Comparison of ENCODE assay signal across 23 cellular contexts in the genomic region with DNA sequence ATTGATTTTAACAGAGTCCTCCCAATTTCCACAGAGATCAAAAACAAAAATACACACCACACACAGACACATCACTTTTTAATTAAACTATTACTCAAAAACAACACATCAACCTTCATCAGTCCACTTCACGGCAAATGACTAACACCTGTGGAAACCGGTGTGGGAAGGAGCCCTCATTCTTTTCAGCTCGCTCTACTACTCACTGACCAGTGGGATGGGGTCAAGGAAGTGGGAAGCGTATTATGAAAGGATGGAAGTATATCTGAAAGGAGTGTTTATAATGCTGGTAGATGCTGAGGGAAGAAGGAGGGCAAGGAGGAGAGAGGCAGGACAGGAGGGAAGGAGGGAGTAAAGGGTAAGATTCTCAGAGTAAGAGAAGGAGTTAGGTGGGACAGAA.
DNase-seq lines count a peak whose midpoint lies in the region; ATAC-seq and TF ChIP-seq lines count a peak whose summit lies in the region.
"Had no signal": no experiment of that assay in that cellular context is flagged by ENCODE, and none has a peak within 500 bp of the region (broad histone marks: within the 10 kb centered on the region; RNA-seq: fewer than 3 reads in every experiment).

No MANE protein-coding gene starts in this region.

- no peak overlapping the region for H3K14ac ChIP-seq in trophoblast cell (ENCODE audit: low read length)

- H3K9me3 ChIP-seq in Karpas-422 (ENCODE audit: low read length) (no peaks in the 10 kb centered on the region), trophoblast cell (ENCODE audit: insufficient read depth, low read depth, low read length) (no peaks in the 10 kb centered on the region)
- H3K9me3 ChIP-seq: BLaER1, stomach, upper lobe of left lung had no signal

- H2AFZ ChIP-seq in ACC112 (ENCODE audit: low read length, unreplicated experiment) (no peak overlapping the region), Karpas-422 (ENCODE audit: low read length) (no peak overlapping the region), trophoblast cell (ENCODE audit: insufficient read depth, low read length, poor library complexity) (no peak overlapping the region)
- H2AFZ ChIP-seq: GM23338 had no signal

- ATAC-seq in SK-N-SH treated with all-trans-retinoic acid at 6 μM for 48 hours, result no peak
- ATAC-seq: GM23338, left lobe of liver, T-helper 17 cell had no signal

- TF ChIP-seq CTCF in coronary artery (IDR thresholded peaks at IDR 0.05), result no peak

- no peak overlapping the region for H4K12ac ChIP-seq in trophoblast cell (ENCODE audit: low read depth, low read length)

- 100% methylated on average over 2 of the region's 4 CpGs for WGBS in trophoblast cell (ENCODE audit: extremely low coverage, insufficient coverage, insufficient read length)

- H3K9ac ChIP-seq in Karpas-422 (ENCODE audit: low read length), result no peak overlapping the region
- H3K9ac ChIP-seq in trophoblast cell (ENCODE audit: low read length), result no peak overlapping the region
- H3K9ac ChIP-seq: BLaER1 had no signal

- H2BK120ac ChIP-seq in trophoblast cell (ENCODE audit: insufficient read depth, low read length, poor library complexity), result peak overlapping the region; percentile 0

- H3K4me1 ChIP-seq in ACC112 (ENCODE audit: control insufficient read depth, insufficient read depth, low read length, unreplicated experiment) (peaks cover 86% of the 10 kb centered on the region), Karpas-422 (ENCODE audit: low read length) (peaks cover 18% of the 10 kb centered on the region), trophoblast cell (ENCODE audit: control insufficient read depth in 1 of 2, insufficient read depth in 2 of 2, low read length in 2 of 2) (peaks cover 2 to 4% of the 10 kb centered on the region in 2 experiments)

- no peak overlapping the region for H2BK5ac ChIP-seq in trophoblast cell (ENCODE audit: low read depth, low read length, poor library complexity)

- peak; percentile 26 for DNase-seq in Karpas-422
- no peak for DNase-seq in coronary artery (ENCODE audit: low spot score)
- no peak for DNase-seq in trophoblast cell
- no peak for DNase-seq in inferior parietal cortex (ENCODE audit: extremely low spot score)
- no peak for DNase-seq in NCI-H1417 (lab: John Stamatoyannopoulos, UW)
- DNase-seq in occipital lobe (lab: John Stamatoyannopoulos, UW), result no peak
- DNase-seq: activated CD4-positive, alpha-beta T cell treated with anti-CD3 and anti-CD28 coated beads, Interleukin-2, amount 50 U/mL, for 4 hours; activated CD8-positive, alpha-beta memory T cell treated with anti-CD3 and anti-CD28 coated beads, Interleukin-2, amount 50 U/mL, for 48 hours; activated naive CD8-positive, alpha-beta T cell treated with anti-CD3 and anti-CD28 coated beads, Interleukin-2, amount 10 ng/mL, durations not matched to agents 7 days and 5 days; COR-L47; head of caudate nucleus; NCI-H1417 treated with DMSO at 0.1 percent for 48 hours; NCI-H524 treated with DMSO at 0.1 percent for 48 hours; stimulated activated CD4-positive, alpha-beta T cell treated with anti-CD3 and anti-CD28 coated beads, Interleukin-4, amount 100 ng/mL, for 24 hours; stomach; T-helper 17 cell; upper lobe of left lung; WERI-Rb-1 had no signal

- no peak overlapping the region for H3K18ac ChIP-seq in trophoblast cell (ENCODE audit: low read length)

- no peak overlapping the region for H3K4ac ChIP-seq in trophoblast cell (ENCODE audit: low read depth, low read length)

- peaks cover 16% of the 10 kb centered on the region for H3K79me2 ChIP-seq in ACC112 (ENCODE audit: control insufficient read depth, insufficient read depth, low read length, unreplicated experiment)
- H3K79me2 ChIP-seq in Karpas-422 (ENCODE audit: low read length), result no peaks in the 10 kb centered on the region
- H3K79me2 ChIP-seq in trophoblast cell (ENCODE audit: control insufficient read depth, insufficient read depth, low read length, poor library complexity), result no peaks in the 10 kb centered on the region

- H3K4me2 ChIP-seq in Karpas-422 (ENCODE audit: low read depth, low read length, poor library complexity, severe bottlenecking) (no peak overlapping the region), trophoblast cell (ENCODE audit: low read length) (no peak overlapping the region)
- H3K4me2 ChIP-seq: BLaER1, GM23338 had no signal

- H2BK12ac ChIP-seq in trophoblast cell (ENCODE audit: low read length), result no peak overlapping the region

- H2AK5ac ChIP-seq in trophoblast cell (ENCODE audit: low read length), result no peak overlapping the region

- H3K79me1 ChIP-seq in trophoblast cell (ENCODE audit: low read length), result peaks cover 4% of the 10 kb centered on the region

- H3K4me3 ChIP-seq in ACC112 (ENCODE audit: low read depth, low read length) (peak overlapping the region; percentile 8; the same call in 1 of the 2 replicates), Karpas-422 (ENCODE audit: low read length) (no peak overlapping the region), coronary artery (no peak overlapping the region), trophoblast cell (ENCODE audit: low read depth, low read length) (no peak overlapping the region)
- H3K4me3 ChIP-seq: BLaER1, GM23338, stomach, upper lobe of left lung had no signal

- H4K8ac ChIP-seq in trophoblast cell (ENCODE audit: low read depth, low read length), result no peak overlapping the region

- no peaks in the 10 kb centered on the region for H4K20me1 ChIP-seq in Karpas-422 (ENCODE audit: insufficient read depth, low read depth, low read length)
- H4K20me1 ChIP-seq: BLaER1 had no signal

- no peaks in the 10 kb centered on the region for H3K9me2 ChIP-seq in Karpas-422 (replicated peaks; ENCODE audit: insufficient read depth, low read length)

- H3K27ac ChIP-seq in ACC112 (ENCODE audit: low read depth, low read length), result peak overlapping the region; percentile 100
- no peak overlapping the region for H3K27ac ChIP-seq in Karpas-422 (ENCODE audit: low read length)
- peak overlapping the region; percentile 17 to 60 for H3K27ac ChIP-seq in coronary artery
- no peak overlapping the region for H3K27ac ChIP-seq in trophoblast cell (ENCODE audit: low read depth, low read length)
- H3K27ac ChIP-seq: BLaER1, upper lobe of left lung, WERI-Rb-1 had no signal

- no peaks in the 10 kb centered on the region for H3K27me3 ChIP-seq in ACC112 (ENCODE audit: insufficient read depth, low read length)
- no peaks in the 10 kb centered on the region for H3K27me3 ChIP-seq in Karpas-422 (ENCODE audit: low read length)
- no peaks in the 10 kb centered on the region for H3K27me3 ChIP-seq in trophoblast cell (ENCODE audit: insufficient read depth, low read length)
- H3K27me3 ChIP-seq: BLaER1, stomach, upper lobe of left lung had no signal

- H3K36me3 ChIP-seq in ACC112 (ENCODE audit: insufficient read depth, low read length) (peaks cover 20% of the 10 kb centered on the region), Karpas-422 (ENCODE audit: insufficient read depth, low read length) (no peaks in the 10 kb centered on the region), trophoblast cell (ENCODE audit: control insufficient read depth in 1 of 2, insufficient read depth in 2 of 2, low read length in 2 of 2) (no peaks in the 10 kb centered on the region)
- H3K36me3 ChIP-seq: BLaER1 had no signal

- H3K23ac ChIP-seq in trophoblast cell (ENCODE audit: low read length), result no peak overlapping the region

- no peak overlapping the region for H4K91ac ChIP-seq in trophoblast cell (ENCODE audit: low read depth, low read length)

TF ChIP-seq in SK-N-SH treated with all-trans-retinoic acid at 6 μM for 48 hours, 23 proteins besides CTCF, POLR2A, EP300 and RAD21:
- TF ChIP-seq ZNF565 (CRISPR knock-in tag; conservative IDR thresholded peaks at IDR 0.05; ENCODE audit: low read depth) (no peak), ZFP3 (CRISPR knock-in tag; IDR thresholded peaks at IDR 0.05) (no peak), TCF4 (CRISPR knock-in tag; IDR thresholded peaks at IDR 0.05; ENCODE audit: borderline replicate concordance) (no peak), GLIS3 (CRISPR knock-in tag; IDR thresholded peaks at IDR 0.05) (no peak), RARB (CRISPR knock-in tag; IDR thresholded peaks at IDR 0.05) (no peak), TOX (CRISPR knock-in tag; IDR thresholded peaks at IDR 0.05; ENCODE audit: borderline replicate concordance) (no peak), ARNTL (CRISPR knock-in tag; IDR thresholded peaks at IDR 0.05; ENCODE audit: borderline replicate concordance, low read depth) (no peak), OSR1 (CRISPR knock-in tag; IDR thresholded peaks at IDR 0.05) (no peak), ZNF70 (CRISPR knock-in tag; IDR thresholded peaks at IDR 0.05) (no peak), BACH2 (CRISPR knock-in tag; IDR thresholded peaks at IDR 0.05; ENCODE audit: borderline replicate concordance) (no peak)
- TF ChIP-seq, protein P1, sequence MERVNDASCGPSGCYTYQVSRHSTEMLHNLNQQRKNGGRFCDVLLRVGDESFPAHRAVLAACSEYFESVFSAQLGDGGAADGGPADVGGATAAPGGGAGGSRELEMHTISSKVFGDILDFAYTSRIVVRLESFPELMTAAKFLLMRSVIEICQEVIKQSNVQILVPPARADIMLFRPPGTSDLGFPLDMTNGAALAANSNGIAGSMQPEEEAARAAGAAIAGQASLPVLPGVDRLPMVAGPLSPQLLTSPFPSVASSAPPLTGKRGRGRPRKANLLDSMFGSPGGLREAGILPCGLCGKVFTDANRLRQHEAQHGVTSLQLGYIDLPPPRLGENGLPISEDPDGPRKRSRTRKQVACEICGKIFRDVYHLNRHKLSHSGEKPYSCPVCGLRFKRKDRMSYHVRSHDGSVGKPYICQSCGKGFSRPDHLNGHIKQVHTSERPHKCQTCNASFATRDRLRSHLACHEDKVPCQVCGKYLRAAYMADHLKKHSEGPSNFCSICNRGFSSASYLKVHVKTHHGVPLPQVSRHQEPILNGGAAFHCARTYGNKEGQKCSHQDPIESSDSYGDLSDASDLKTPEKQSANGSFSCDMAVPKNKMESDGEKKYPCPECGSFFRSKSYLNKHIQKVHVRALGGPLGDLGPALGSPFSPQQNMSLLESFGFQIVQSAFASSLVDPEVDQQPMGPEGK (CRISPR knock-in tag; IDR thresholded peaks at IDR 0.05; ENCODE audit: borderline replicate concordance), result no peak

Comparison
In these comparisons a context has a peak if more than half of its experiments do, and no peak if none do; other contexts are left out.
1. H3K27ac ChIP-seq: peak in ACC112 (single experiment) and coronary artery (2 of 2); none in Karpas-422 (single experiment) and trophoblast cell (single experiment).